In the genomic region with DNA sequence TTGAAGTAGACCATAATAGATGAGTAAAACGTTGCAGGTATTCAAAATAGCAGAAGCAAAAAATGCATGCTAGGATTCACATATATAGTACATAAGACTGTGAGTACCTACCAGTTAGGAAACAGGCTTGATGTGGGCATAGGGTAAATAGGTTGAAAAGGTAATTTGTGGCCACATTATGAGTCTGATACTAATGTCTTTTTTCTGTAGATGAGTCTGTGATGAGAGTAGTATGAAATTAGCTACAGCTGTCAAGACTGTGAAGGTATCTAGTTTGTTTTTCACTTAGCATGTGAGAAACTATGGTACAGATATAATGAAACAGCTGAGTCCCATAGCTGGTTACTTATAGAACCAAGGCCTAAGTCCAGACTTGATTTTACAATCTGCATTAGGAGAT, we compare ENCODE assay signal across 17 cellular contexts. TPM values are rescaled to one million over a fixed set of nuclear protein-coding genes. Genes with fewer than 3 reads are reported as not detected.
DNase-seq lines count a peak whose midpoint lies in the region; ATAC-seq and TF ChIP-seq lines count a peak whose summit lies in the region.
"Had no signal": no experiment of that assay in that cellular context is flagged by ENCODE, and none has a peak within 500 bp of the region (broad histone marks: within the 10 kb centered on the region; RNA-seq: fewer than 3 reads in every experiment).

No MANE protein-coding gene starts in this region.

- no peaks in the 10 kb centered on the region for H3K27me3 ChIP-seq in CD8-positive, alpha-beta T cell (ENCODE audit: insufficient read depth, low read length)
- H3K27me3 ChIP-seq in Peyer's patch = no peaks in the 10 kb centered on the region
- H3K27me3 ChIP-seq: BE2C had no signal

- peak overlapping the region; percentile 93 for H3K27ac Mint-ChIP-seq in activated T-cell treated with anti-CD3 and anti-CD28 coated beads, Interleukin-2, amount 50 U/mL, for 72 hours
- H3K27ac Mint-ChIP-seq in CD8-positive, alpha-beta T cell = peak overlapping the region; percentile 2
- H3K27ac Mint-ChIP-seq in activated T-helper 17 cell treated with anti-CD3 and anti-CD28 coated beads, Interleukin-2, amount 50 U/mL, for 72 hours = peak overlapping the region; percentile 31

- TF ChIP-seq POLR2A in Peyer's patch (IDR thresholded peaks at IDR 0.05) = no peak

- H3K36me3 Mint-ChIP-seq in activated T-cell treated with anti-CD3 and anti-CD28 coated beads, Interleukin-2, amount 50 U/mL, for 72 hours (ENCODE audit: insufficient read depth in 2 of 2) = peaks cover 10 to 45% of the 10 kb centered on the region in 2 donors
- H3K36me3 Mint-ChIP-seq in CD8-positive, alpha-beta T cell = peaks cover 82% of the 10 kb centered on the region
- peaks cover 100% of the 10 kb centered on the region for H3K36me3 Mint-ChIP-seq in activated T-helper 17 cell treated with anti-CD3 and anti-CD28 coated beads, Interleukin-2, amount 50 U/mL, for 72 hours (ENCODE audit: low read depth)

- H3K36me3 ChIP-seq in CD8-positive, alpha-beta T cell (ENCODE audit: insufficient read depth, low read length) = peaks cover 61% of the 10 kb centered on the region
- peaks cover 0 to 74% (median 4%) of the 10 kb centered on the region in 3 donors for H3K36me3 ChIP-seq in Peyer's patch

- no peaks in the 10 kb centered on the region for H3K9me3 ChIP-seq in CD8-positive, alpha-beta T cell (ENCODE audit: low read length)
- H3K9me3 ChIP-seq in Peyer's patch = no peaks in the 10 kb centered on the region
- H3K9me3 ChIP-seq: BE2C had no signal

- POLR2A ChIA-PET in CD8-positive, alpha-beta T cell (lab: Charles Lee) = no interaction called here

- no peak for DNase-seq in activated T-cell treated with anti-CD3 and anti-CD28 coated beads, Interleukin-2, amount 50 U/mL, for 72 hours
- no peak for DNase-seq in activated T-cell treated with anti-CD3 and anti-CD28 coated beads, Interleukin-2, amount 50 U/mL, for 48 hours
- no peak for DNase-seq in CD8-positive, alpha-beta T cell
- no peak for DNase-seq in Peyer's patch
- DNase-seq in SKM-1 treated with dmso at 0.1 percent for 144 hours (lab: John Stamatoyannopoulos, UW; ENCODE audit: unreplicated experiment) = no peak
- DNase-seq in cerebellum (ENCODE audit: low spot score) = no peak
- DNase-seq: BE2C, GM23248, NCI-H1436 treated with DMSO at 0.1 percent for 48 hours, NCI-H2081 treated with DMSO at 0.1 percent for 48 hours, NCI-H524, SIG-M5 had no signal

- no peak overlapping the region for H3K4me3 ChIP-seq in CD8-positive, alpha-beta T cell (ENCODE audit: low read depth, low read length)
- H3K4me3 ChIP-seq in Peyer's patch = no peak overlapping the region
- H3K4me3 ChIP-seq: GM23248 had no signal

- no peak overlapping the region for H3K4me3 Mint-ChIP-seq in activated T-cell treated with anti-CD3 and anti-CD28 coated beads, Interleukin-2, amount 50 U/mL, for 72 hours
- no peak overlapping the region for H3K4me3 Mint-ChIP-seq in CD8-positive, alpha-beta T cell
- no peak overlapping the region for H3K4me3 Mint-ChIP-seq in activated T-helper 17 cell treated with anti-CD3 and anti-CD28 coated beads, Interleukin-2, amount 50 U/mL, for 72 hours

- CTCF ChIA-PET in CD8-positive, alpha-beta T cell (lab: Charles Lee) = no interaction called here

- H3K27ac ChIP-seq in CD8-positive, alpha-beta T cell (ENCODE audit: low read depth, low read length) = no peak overlapping the region
- no peak overlapping the region for H3K27ac ChIP-seq in Peyer's patch
- H3K27ac ChIP-seq: GM23248, HL-60 had no signal

- H3K9me3 Mint-ChIP-seq in activated T-cell treated with anti-CD3 and anti-CD28 coated beads, Interleukin-2, amount 50 U/mL, for 72 hours = no peaks in the 10 kb centered on the region
- no peaks in the 10 kb centered on the region for H3K9me3 Mint-ChIP-seq in CD8-positive, alpha-beta T cell
- no peaks in the 10 kb centered on the region for H3K9me3 Mint-ChIP-seq in activated T-helper 17 cell treated with anti-CD3 and anti-CD28 coated beads, Interleukin-2, amount 50 U/mL, for 72 hours

- TF ChIP-seq CTCF in CD8-positive, alpha-beta T cell (IDR thresholded peaks at IDR 0.05) = no peak
- TF ChIP-seq CTCF in Peyer's patch (IDR thresholded peaks at IDR 0.05) = no peak

- H3K27me3 Mint-ChIP-seq in activated T-cell treated with anti-CD3 and anti-CD28 coated beads, Interleukin-2, amount 50 U/mL, for 72 hours (ENCODE audit: low read depth) = no peaks in the 10 kb centered on the region
- H3K27me3 Mint-ChIP-seq in CD8-positive, alpha-beta T cell (ENCODE audit: low read depth) = no peaks in the 10 kb centered on the region
- no peaks in the 10 kb centered on the region for H3K27me3 Mint-ChIP-seq in activated T-helper 17 cell treated with anti-CD3 and anti-CD28 coated beads, Interleukin-2, amount 50 U/mL, for 72 hours

- peaks cover 11% of the 10 kb centered on the region for H3K4me1 ChIP-seq in CD8-positive, alpha-beta T cell (ENCODE audit: insufficient read depth, low read length)
- H3K4me1 ChIP-seq in Peyer's patch = no peaks in the 10 kb centered on the region
- H3K4me1 ChIP-seq: BE2C had no signal

- ATAC-seq in activated T-cell treated with anti-CD3 and anti-CD28 coated beads, Interleukin-2, amount 50 U/mL, for 72 hours (replicated peaks in 1 of 2) = peak; percentile 57 to 87
- ATAC-seq in CD8-positive, alpha-beta T cell = no peak
- ATAC-seq in GM21723 (IDR thresholded peaks at IDR 0.05; ENCODE audit: unreplicated experiment) = peak; percentile 38
- ATAC-seq in activated T-helper 17 cell treated with anti-CD3 and anti-CD28 coated beads, Interleukin-2, amount 50 U/mL, for 72 hours (replicated peaks) = peak; percentile 80
- ATAC-seq: HCT116 had no signal

- intact Hi-C loops in CD8-positive, alpha-beta T cell (cut with DNase I, micrococcal nuclease) = no loop called here

- H3K4me1 Mint-ChIP-seq in activated T-cell treated with anti-CD3 and anti-CD28 coated beads, Interleukin-2, amount 50 U/mL, for 72 hours (ENCODE audit: low read depth) = peaks cover 18% of the 10 kb centered on the region
- peaks cover 22% of the 10 kb centered on the region for H3K4me1 Mint-ChIP-seq in CD8-positive, alpha-beta T cell (ENCODE audit: low read depth)
- H3K4me1 Mint-ChIP-seq in activated T-helper 17 cell treated with anti-CD3 and anti-CD28 coated beads, Interleukin-2, amount 50 U/mL, for 72 hours = peaks cover 15% of the 10 kb centered on the region

RNA-seq across cellular contexts. Expression of gene SPATA1, which starts 12.4 kb away (rescaled TPM):
- 1 to 10 TPM; 2.3 to 2.9 TPM for total RNA-seq in activated T-cell treated with anti-CD3 and anti-CD28 coated beads, Interleukin-2, amount 50 U/mL, for 72 hours
- under 1 TPM; 0.52 to 0.94 TPM for total RNA-seq in CD8-positive, alpha-beta T cell
- 1 to 10 TPM in 1 of 2 donors, under 1 TPM in 1; 0.65 to 1.7 TPM for total RNA-seq in activated T-helper 17 cell treated with anti-CD3 and anti-CD28 coated beads, Interleukin-2, amount 50 U/mL, for 72 hours
- total RNA-seq in Peyer's patch (1 to 10 TPM in 2 of 4 donors, under 1 TPM in 1, not detected in 1; 0.18 to 1.9 (median 1.1) TPM), cerebellum (2.0 TPM)
- total RNA-seq: GM23248, RPMI7951 had no signal

RNA-seq across cellular contexts. Expression of gene GNG5, which starts 12.6 kb away (rescaled TPM):
- total RNA-seq in activated T-cell treated with anti-CD3 and anti-CD28 coated beads, Interleukin-2, amount 50 U/mL, for 72 hours = 100 to 1,000 TPM in 1 of 2 donors, 10 to 100 TPM in 1; 88.5 to 101 TPM
- 10 to 100 TPM; 19.5 TPM for total RNA-seq in CD8-positive, alpha-beta T cell
- 100 to 1,000 TPM in 1 of 2 donors, 10 to 100 TPM in 1; 83.4 to 105 TPM for total RNA-seq in activated T-helper 17 cell treated with anti-CD3 and anti-CD28 coated beads, Interleukin-2, amount 50 U/mL, for 72 hours
- total RNA-seq in Peyer's patch = 10 to 100 TPM; 19.0 to 99.1 (median 67.9) TPM
- 7.4 TPM for total RNA-seq in cerebellum

RNA-seq across cellular contexts. Expression of gene RPF1, which starts 14.7 kb away (rescaled TPM):
- total RNA-seq in activated T-cell treated with anti-CD3 and anti-CD28 coated beads, Interleukin-2, amount 50 U/mL, for 72 hours = 10 to 100 TPM; 56.7 to 68.2 TPM
- 10 to 100 TPM; 84.2 to 85.3 TPM for total RNA-seq in CD8-positive, alpha-beta T cell
- total RNA-seq in activated T-helper 17 cell treated with anti-CD3 and anti-CD28 coated beads, Interleukin-2, amount 50 U/mL, for 72 hours = 10 to 100 TPM; 32.0 to 53.2 TPM
- total RNA-seq in Peyer's patch = 10 to 100 TPM; 12.1 to 37.1 (median 18.4) TPM
- total RNA-seq in cerebellum = 17.5 TPM

Comparison
In these comparisons a context has a peak if more than half of its experiments do, and no peak if none do; other contexts are left out.
1. H3K27ac Mint-ChIP-seq: peak in every context shown above with its lines; median percentile 93 in activated T-cell treated with anti-CD3 and anti-CD28 coated beads, Interleukin-2, amount 50 U/mL, for 72 hours; 31 in activated T-helper 17 cell treated with anti-CD3 and anti-CD28 coated beads, Interleukin-2, amount 50 U/mL, for 72 hours; 2 in CD8-positive, alpha-beta T cell.